Comparison of ENCODE assay signal across 26 cellular contexts in genomic region chr15:81321667-81322066, GRCh38. TPM values are rescaled to one million over a fixed set of nuclear protein-coding genes. Genes with fewer than 3 reads are reported as not detected.
"Had no signal": no experiment of that assay in that cellular context is flagged by ENCODE, and none has a peak within 500 bp of the region (broad histone marks: within the 10 kb centered on the region; RNA-seq: fewer than 3 reads in every experiment).

No MANE protein-coding gene starts in this region.

- H3K9me3 ChIP-seq: heart left ventricle, mucosa of descending colon, thoracic aorta, upper lobe of left lung had no signal

- H3K27me3 Mint-ChIP-seq: activated CD4-positive, alpha-beta memory T cell treated with anti-CD3 and anti-CD28 coated beads, Interleukin-2, amount 10 ng/mL, durations not matched to agents 7 days and 5 days; stimulated activated naive B cell treated with anti-CD40 and anti-IgM and Interleukin-4, amounts not matched to agents 10 μg/mL and 1 μg/mL and 100 μg/mL, for 72 hours had no signal

- ATAC-seq: esophagus mucosa; heart left ventricle; sciatic nerve; stimulated activated naive B cell treated with anti-CD40 and anti-IgM and Interleukin-4, amounts not matched to agents 10 μg/mL and 1 μg/mL and 100 μg/mL, for 72 hours had no signal

- H3K9me3 Mint-ChIP-seq: activated CD4-positive, alpha-beta memory T cell treated with anti-CD3 and anti-CD28 coated beads, Interleukin-2, amount 10 ng/mL, durations not matched to agents 7 days and 5 days; brain; neural crest cell; stimulated activated naive B cell treated with anti-CD40 and anti-IgM and Interleukin-4, amounts not matched to agents 10 μg/mL and 1 μg/mL and 100 μg/mL, for 72 hours; T-helper 1 cell treated with Interleukin-12 subunit alpha and Interleukin-12 subunit beta and Interleukin-4 antibody, amounts not matched to agents 30 μg/mL and 1 μg/mL, for 36 hours had no signal

- H3K4me3 Mint-ChIP-seq: activated CD4-positive, alpha-beta memory T cell treated with anti-CD3 and anti-CD28 coated beads, Interleukin-2, amount 10 ng/mL, durations not matched to agents 7 days and 5 days; stimulated activated naive B cell treated with anti-CD40 and anti-IgM and Interleukin-4, amounts not matched to agents 10 μg/mL and 1 μg/mL and 100 μg/mL, for 72 hours had no signal

- H3K27ac ChIP-seq: heart left ventricle, thoracic aorta, upper lobe of left lung had no signal

- H3K27ac Mint-ChIP-seq: activated CD4-positive, alpha-beta memory T cell treated with anti-CD3 and anti-CD28 coated beads, Interleukin-2, amount 10 ng/mL, durations not matched to agents 7 days and 5 days; brain; stimulated activated naive B cell treated with anti-CD40 and anti-IgM and Interleukin-4, amounts not matched to agents 10 μg/mL and 1 μg/mL and 100 μg/mL, for 72 hours had no signal

- DNase-seq: activated CD4-positive, alpha-beta memory T cell treated with anti-CD3 and anti-CD28 coated beads, Interleukin-2, amount 10 ng/mL, durations not matched to agents 7 days and 5 days; activated CD4-positive, alpha-beta T cell treated with anti-CD3 and anti-CD28 coated beads for 48 hours; activated CD4-positive, CD25-positive, alpha-beta regulatory T cell; activated gamma-delta T cell; activated naive CD4-positive, alpha-beta T cell treated with anti-CD3 and anti-CD28 coated beads, Interleukin-2, amount 50 U/mL, for 16 hours; activated T-cell treated with anti-CD3 and anti-CD28 coated beads for 4 hours; aorta; effector CD8-positive, alpha-beta T cell; heart left ventricle; islet precursor cell; left colon; mesenchymal stem cell; mucosa of descending colon; occipital lobe; stimulated activated CD4-positive, alpha-beta T cell treated with anti-CD3 and anti-CD28 coated beads, Interleukin-2, amount 100 ng/mL, for 48 hours; stimulated activated CD8-positive, alpha-beta memory T cell treated with anti-CD3 and anti-CD28 coated beads, Interleukin-4, amount 100 ng/mL, for 48 hours; stimulated activated naive B cell treated with anti-CD40 and anti-IgM and Interleukin-4, amounts not matched to agents 10 μg/mL and 1 μg/mL and 100 μg/mL, for 72 hours; upper lobe of left lung had no signal

- H3K4me3 ChIP-seq: mucosa of descending colon, thoracic aorta, upper lobe of left lung had no signal

- H3K27me3 ChIP-seq: heart left ventricle, upper lobe of left lung had no signal

- H3K36me3 Mint-ChIP-seq: brain had no signal

RNA-seq across cellular contexts. Expression of gene TMC3, which starts 52.3 kb away (rescaled TPM):
- total RNA-seq: activated CD4-positive, alpha-beta memory T cell treated with anti-CD3 and anti-CD28 coated beads, Interleukin-2, amount 10 ng/mL, durations not matched to agents 7 days and 5 days; cardiac septum; chondrocyte; esophagus mucosa; left colon; neural crest cell; upper lobe of left lung had no signal
- polyA plus RNA-seq: aorta, heart left ventricle had no signal
